ENCODE assay signal across 8 cellular contexts in genomic region chr1:200669314-200670214, GRCh38.
DNase-seq lines count a peak whose midpoint lies in the region; ATAC-seq lines count a peak whose summit lies in the region.

Gene DDX59 (minus strand): TSS chr1:200669907. CDS start chr1:200666740, 3,167 bp downstream.

- DNase-seq in AG08396 (ENCODE audit: low spot score): peak; percentile 98
- peak; percentile 83 for DNase-seq in NCI-H345 treated with DMSO at 0.1 percent for 48 hours (lab: John Stamatoyannopoulos, UW; ENCODE audit: unreplicated experiment)
- peak; percentile 74 to 86 (median 79) for DNase-seq in activated CD4-positive, CD25-positive, alpha-beta regulatory T cell (lab: John Stamatoyannopoulos, UW)
- peak; percentile 90 for DNase-seq in central memory CD4-positive, alpha-beta T cell
- peak; percentile 97 for DNase-seq in iris pigment epithelial cell (ENCODE audit: low read depth)
- DNase-seq in stimulated activated CD4-positive, alpha-beta T cell treated with anti-CD3 and anti-CD28 coated beads, Interleukin-12 subunit alpha, Interleukin-12 subunit beta, amount 100 ng/mL, for 4 hours: peak; percentile 90

- ATAC-seq in GM19023 (IDR thresholded peaks at IDR 0.05; ENCODE audit: unreplicated experiment) (peak; percentile 87), HG03280 (IDR thresholded peaks at IDR 0.05; ENCODE audit: unreplicated experiment) (peak; percentile 84)

Comparison
In these comparisons a context has a peak if more than half of its experiments do, and no peak if none do; other contexts are left out.
1. Peak in every context shown above with its lines: DNase-seq and ATAC-seq.